In the genomic region with DNA sequence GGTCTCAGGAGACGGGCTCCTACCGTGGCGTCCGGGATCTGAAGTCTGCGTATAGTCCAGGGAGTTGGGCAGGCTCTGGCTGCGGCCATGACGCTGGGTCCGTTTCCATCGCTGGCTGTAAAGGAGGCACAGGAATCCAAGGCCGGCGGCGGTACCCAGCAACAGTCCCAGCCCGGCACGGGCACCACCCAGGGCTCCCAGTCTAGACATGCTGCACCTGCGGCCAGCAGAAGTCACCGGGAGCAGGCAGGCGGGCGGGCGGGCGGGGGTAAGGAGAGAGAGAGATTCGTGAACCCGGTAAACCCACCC, we compare ENCODE assay signal across 1 cellular context.
TF ChIP-seq lines count a peak whose summit lies in the region.

No MANE protein-coding gene starts in this region.

TF ChIP-seq in H1, 55 proteins besides CTCF, POLR2A, EP300 and RAD21:
- TF ChIP-seq EGR1 (IDR thresholded peaks at IDR 0.05; ENCODE audit: borderline replicate concordance, low read depth, low read length) (no peak), CREB1 (IDR thresholded peaks at IDR 0.05) (no peak), JUND (IDR thresholded peaks at IDR 0.05; ENCODE audit: low read length) (no peak), E2F6 (IDR thresholded peaks at IDR 0.05) (no peak), PHF8 (conservative IDR thresholded peaks at IDR 0.05; ENCODE audit: low read depth, low read length) (no peak), RNF2 (IDR thresholded peaks at IDR 0.05; ENCODE audit: borderline replicate concordance, low read depth, low read length, missing control alignments, poor library complexity, severe bottlenecking) (no peak), SIN3A (conservative IDR thresholded peaks at IDR 0.05 in 1 of 2, IDR thresholded peaks at IDR 0.05 in 1 of 2; ENCODE audit: low read depth in 1 of 2, low read length in 2 of 2) (no peak), SAP30 (IDR thresholded peaks at IDR 0.05; ENCODE audit: insufficient read depth, insufficient replicate concordance, low read length) (no peak), CHD2 (IDR thresholded peaks at IDR 0.05; ENCODE audit: low read length) (no peak), TCF12 (IDR thresholded peaks at IDR 0.05; ENCODE audit: low read depth, low read length) (no peak), NRF1 (IDR thresholded peaks at IDR 0.05; ENCODE audit: low read depth, low read length) (no peak), RFX5 (IDR thresholded peaks at IDR 0.05; ENCODE audit: borderline replicate concordance, low read depth, low read length) (no peak), GABPA (IDR thresholded peaks at IDR 0.05; ENCODE audit: borderline replicate concordance, insufficient read depth, low read length) (no peak), SUZ12 (IDR thresholded peaks at IDR 0.05; ENCODE audit: low read length) (no peak), SIRT6 (IDR thresholded peaks at IDR 0.05; ENCODE audit: low read length) (no peak)
- TF ChIP-seq, protein P1, sequence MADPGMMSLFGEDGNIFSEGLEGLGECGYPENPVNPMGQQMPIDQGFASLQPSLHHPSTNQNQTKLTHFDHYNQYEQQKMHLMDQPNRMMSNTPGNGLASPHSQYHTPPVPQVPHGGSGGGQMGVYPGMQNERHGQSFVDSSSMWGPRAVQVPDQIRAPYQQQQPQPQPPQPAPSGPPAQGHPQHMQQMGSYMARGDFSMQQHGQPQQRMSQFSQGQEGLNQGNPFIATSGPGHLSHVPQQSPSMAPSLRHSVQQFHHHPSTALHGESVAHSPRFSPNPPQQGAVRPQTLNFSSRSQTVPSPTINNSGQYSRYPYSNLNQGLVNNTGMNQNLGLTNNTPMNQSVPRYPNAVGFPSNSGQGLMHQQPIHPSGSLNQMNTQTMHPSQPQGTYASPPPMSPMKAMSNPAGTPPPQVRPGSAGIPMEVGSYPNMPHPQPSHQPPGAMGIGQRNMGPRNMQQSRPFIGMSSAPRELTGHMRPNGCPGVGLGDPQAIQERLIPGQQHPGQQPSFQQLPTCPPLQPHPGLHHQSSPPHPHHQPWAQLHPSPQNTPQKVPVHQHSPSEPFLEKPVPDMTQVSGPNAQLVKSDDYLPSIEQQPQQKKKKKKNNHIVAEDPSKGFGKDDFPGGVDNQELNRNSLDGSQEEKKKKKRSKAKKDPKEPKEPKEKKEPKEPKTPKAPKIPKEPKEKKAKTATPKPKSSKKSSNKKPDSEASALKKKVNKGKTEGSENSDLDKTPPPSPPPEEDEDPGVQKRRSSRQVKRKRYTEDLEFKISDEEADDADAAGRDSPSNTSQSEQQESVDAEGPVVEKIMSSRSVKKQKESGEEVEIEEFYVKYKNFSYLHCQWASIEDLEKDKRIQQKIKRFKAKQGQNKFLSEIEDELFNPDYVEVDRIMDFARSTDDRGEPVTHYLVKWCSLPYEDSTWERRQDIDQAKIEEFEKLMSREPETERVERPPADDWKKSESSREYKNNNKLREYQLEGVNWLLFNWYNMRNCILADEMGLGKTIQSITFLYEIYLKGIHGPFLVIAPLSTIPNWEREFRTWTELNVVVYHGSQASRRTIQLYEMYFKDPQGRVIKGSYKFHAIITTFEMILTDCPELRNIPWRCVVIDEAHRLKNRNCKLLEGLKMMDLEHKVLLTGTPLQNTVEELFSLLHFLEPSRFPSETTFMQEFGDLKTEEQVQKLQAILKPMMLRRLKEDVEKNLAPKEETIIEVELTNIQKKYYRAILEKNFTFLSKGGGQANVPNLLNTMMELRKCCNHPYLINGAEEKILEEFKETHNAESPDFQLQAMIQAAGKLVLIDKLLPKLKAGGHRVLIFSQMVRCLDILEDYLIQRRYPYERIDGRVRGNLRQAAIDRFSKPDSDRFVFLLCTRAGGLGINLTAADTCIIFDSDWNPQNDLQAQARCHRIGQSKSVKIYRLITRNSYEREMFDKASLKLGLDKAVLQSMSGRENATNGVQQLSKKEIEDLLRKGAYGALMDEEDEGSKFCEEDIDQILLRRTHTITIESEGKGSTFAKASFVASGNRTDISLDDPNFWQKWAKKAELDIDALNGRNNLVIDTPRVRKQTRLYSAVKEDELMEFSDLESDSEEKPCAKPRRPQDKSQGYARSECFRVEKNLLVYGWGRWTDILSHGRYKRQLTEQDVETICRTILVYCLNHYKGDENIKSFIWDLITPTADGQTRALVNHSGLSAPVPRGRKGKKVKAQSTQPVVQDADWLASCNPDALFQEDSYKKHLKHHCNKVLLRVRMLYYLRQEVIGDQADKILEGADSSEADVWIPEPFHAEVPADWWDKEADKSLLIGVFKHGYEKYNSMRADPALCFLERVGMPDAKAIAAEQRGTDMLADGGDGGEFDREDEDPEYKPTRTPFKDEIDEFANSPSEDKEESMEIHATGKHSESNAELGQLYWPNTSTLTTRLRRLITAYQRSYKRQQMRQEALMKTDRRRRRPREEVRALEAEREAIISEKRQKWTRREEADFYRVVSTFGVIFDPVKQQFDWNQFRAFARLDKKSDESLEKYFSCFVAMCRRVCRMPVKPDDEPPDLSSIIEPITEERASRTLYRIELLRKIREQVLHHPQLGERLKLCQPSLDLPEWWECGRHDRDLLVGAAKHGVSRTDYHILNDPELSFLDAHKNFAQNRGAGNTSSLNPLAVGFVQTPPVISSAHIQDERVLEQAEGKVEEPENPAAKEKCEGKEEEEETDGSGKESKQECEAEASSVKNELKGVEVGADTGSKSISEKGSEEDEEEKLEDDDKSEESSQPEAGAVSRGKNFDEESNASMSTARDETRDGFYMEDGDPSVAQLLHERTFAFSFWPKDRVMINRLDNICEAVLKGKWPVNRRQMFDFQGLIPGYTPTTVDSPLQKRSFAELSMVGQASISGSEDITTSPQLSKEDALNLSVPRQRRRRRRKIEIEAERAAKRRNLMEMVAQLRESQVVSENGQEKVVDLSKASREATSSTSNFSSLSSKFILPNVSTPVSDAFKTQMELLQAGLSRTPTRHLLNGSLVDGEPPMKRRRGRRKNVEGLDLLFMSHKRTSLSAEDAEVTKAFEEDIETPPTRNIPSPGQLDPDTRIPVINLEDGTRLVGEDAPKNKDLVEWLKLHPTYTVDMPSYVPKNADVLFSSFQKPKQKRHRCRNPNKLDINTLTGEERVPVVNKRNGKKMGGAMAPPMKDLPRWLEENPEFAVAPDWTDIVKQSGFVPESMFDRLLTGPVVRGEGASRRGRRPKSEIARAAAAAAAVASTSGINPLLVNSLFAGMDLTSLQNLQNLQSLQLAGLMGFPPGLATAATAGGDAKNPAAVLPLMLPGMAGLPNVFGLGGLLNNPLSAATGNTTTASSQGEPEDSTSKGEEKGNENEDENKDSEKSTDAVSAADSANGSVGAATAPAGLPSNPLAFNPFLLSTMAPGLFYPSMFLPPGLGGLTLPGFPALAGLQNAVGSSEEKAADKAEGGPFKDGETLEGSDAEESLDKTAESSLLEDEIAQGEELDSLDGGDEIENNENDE (IDR thresholded peaks at IDR 0.05; ENCODE audit: insufficient replicate concordance, low read length): no peak
